Comparison of ENCODE assay signal across 1 cellular context in genomic region chr1:154886281-154887036, GRCh38.
TF ChIP-seq lines count a peak whose summit lies in the region.

No MANE protein-coding gene starts in this region.

TF ChIP-seq in K562, 482 proteins besides CTCF, POLR2A, EP300 and RAD21 (continued from another document and continues in another):
- TF ChIP-seq TFAP4 (CRISPR knock-in tag; IDR thresholded peaks at IDR 0.05; ENCODE audit: borderline replicate concordance), result peak; percentile 75
- TF ChIP-seq MEF2D (tag; conservative IDR thresholded peaks at IDR 0.05; ENCODE audit: low read depth), result no peak
- no peak for TF ChIP-seq RREB1 (CRISPR knock-in tag; IDR thresholded peaks at IDR 0.05)
- TF ChIP-seq ZNF561 (CRISPR knock-in tag; conservative IDR thresholded peaks at IDR 0.05), result no peak
- TF ChIP-seq RB1 (IDR thresholded peaks at IDR 0.05; ENCODE audit: low read depth), result no peak
- TF ChIP-seq BCL6 (CRISPR knock-in tag; IDR thresholded peaks at IDR 0.05), result no peak
- TF ChIP-seq KDM2B (CRISPR knock-in tag; IDR thresholded peaks at IDR 0.05), result no peak
- TF ChIP-seq NFIX (CRISPR knock-in tag; IDR thresholded peaks at IDR 0.05; ENCODE audit: low read depth), result no peak
- no peak for TF ChIP-seq ZMIZ1 (IDR thresholded peaks at IDR 0.05; ENCODE audit: low read depth in 2 of 2, low read length in 2 of 2)
- no peak for TF ChIP-seq KHSRP (IDR thresholded peaks at IDR 0.05)
- TF ChIP-seq ZBED1 (IDR thresholded peaks at IDR 0.05), result no peak
- TF ChIP-seq NR0B1 (IDR thresholded peaks at IDR 0.05; ENCODE audit: partially characterized antibody), result no peak
- TF ChIP-seq RBM25 (IDR thresholded peaks at IDR 0.05; ENCODE audit: low read depth, low read length, severe bottlenecking), result no peak
- TF ChIP-seq PKNOX1 (IDR thresholded peaks at IDR 0.05), result no peak; the same call in 1 of the 2 replicates
- TF ChIP-seq SMAD2 (IDR thresholded peaks at IDR 0.05; ENCODE audit: low read depth, low read length), result no peak
- no peak for TF ChIP-seq NRF1 (conservative IDR thresholded peaks at IDR 0.05 in 1 of 2, IDR thresholded peaks at IDR 0.05 in 1 of 2)
- no peak for TF ChIP-seq TEAD2 (tag; IDR thresholded peaks at IDR 0.05)
- no peak for TF ChIP-seq KAT2B (IDR thresholded peaks at IDR 0.05; ENCODE audit: low read depth, low read length)
- no peak for TF ChIP-seq SLC30A9 (CRISPR knock-in tag; IDR thresholded peaks at IDR 0.05)
- peak; percentile 77 for TF ChIP-seq CBFA2T3 (IDR thresholded peaks at IDR 0.05)
- TF ChIP-seq NR1H2 (CRISPR knock-in tag; IDR thresholded peaks at IDR 0.05), result no peak
- TF ChIP-seq ERF (CRISPR knock-in tag; IDR thresholded peaks at IDR 0.05), result no peak
- no peak for TF ChIP-seq HNRNPK (IDR thresholded peaks at IDR 0.05; ENCODE audit: low read depth, low read length, poor library complexity, severe bottlenecking)
- TF ChIP-seq RBM17 (IDR thresholded peaks at IDR 0.05; ENCODE audit: borderline replicate concordance, low read depth, low read length), result no peak
- no peak for TF ChIP-seq BACH1 (tag; IDR thresholded peaks at IDR 0.05)
- TF ChIP-seq E2F6 (IDR thresholded peaks at IDR 0.05; ENCODE audit: borderline replicate concordance in 1 of 2, extremely low read depth in 1 of 2, insufficient read depth in 1 of 2, insufficient read length in 1 of 2, low read depth in 1 of 2, low read length in 1 of 2, poor library complexity in 1 of 2, severe bottlenecking in 1 of 2), result peak in 1 of 2 experiments; percentile 14
- peak; percentile 84 for TF ChIP-seq ATF7 (IDR thresholded peaks at IDR 0.05)
- TF ChIP-seq E2F8 (IDR thresholded peaks at IDR 0.05; ENCODE audit: low read depth, partially characterized antibody), result no peak
- no peak for TF ChIP-seq NFE2 (IDR thresholded peaks at IDR 0.05; ENCODE audit: low read depth)
- no peak for TF ChIP-seq ZNF165 (CRISPR knock-in tag; IDR thresholded peaks at IDR 0.05; ENCODE audit: borderline replicate concordance)
- TF ChIP-seq POLR2H (tag; IDR thresholded peaks at IDR 0.05; ENCODE audit: low read depth), result no peak
- TF ChIP-seq ZNF407 (IDR thresholded peaks at IDR 0.05; ENCODE audit: low read depth), result no peak
- no peak for TF ChIP-seq SMC3 (conservative IDR thresholded peaks at IDR 0.05; ENCODE audit: insufficient read depth, low read depth, low read length)
- no peak for TF ChIP-seq ZNF282 (CRISPR knock-in tag; IDR thresholded peaks at IDR 0.05)
